18 cellular contexts compared by ENCODE assay signal in the genomic region with DNA sequence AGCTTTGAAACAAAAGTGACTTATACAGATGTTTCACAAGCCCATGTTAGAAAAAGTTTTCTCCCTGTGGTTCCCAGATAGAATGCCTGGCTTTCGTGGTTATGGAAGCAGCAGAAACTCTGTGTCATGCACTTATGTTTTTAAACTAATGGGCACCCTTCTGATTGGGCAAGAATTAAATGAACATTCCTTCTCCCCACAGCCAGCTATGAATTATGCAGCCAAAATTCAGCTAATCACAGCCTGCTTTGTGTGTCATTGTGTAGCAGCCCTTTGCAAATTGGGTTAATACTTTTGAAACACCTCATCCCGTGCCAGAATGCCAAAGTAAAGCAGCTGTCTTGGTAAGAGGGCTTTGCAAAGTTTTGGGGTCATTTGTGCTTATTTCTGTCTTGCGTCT. TPM values are rescaled to one million over a fixed set of nuclear protein-coding genes. Genes with fewer than 3 reads are reported as not detected.
DNase-seq lines count a peak whose midpoint lies in the region; ATAC-seq and TF ChIP-seq lines count a peak whose summit lies in the region.
"Had no signal": no experiment of that assay in that cellular context is flagged by ENCODE, and none has a peak within 500 bp of the region (broad histone marks: within the 10 kb centered on the region; RNA-seq: fewer than 3 reads in every experiment).

No MANE protein-coding gene starts in this region.

- WGBS in mesendoderm (ENCODE audit: extremely low coverage, insufficient coverage, low lambda C conversion rate): no CpG with 5 or more reads among the region's 3 CpGs

- H3K9me3 Mint-ChIP-seq in naive thymus-derived CD8-positive, alpha-beta T cell: peaks cover 0 to 4% (median 0%) of the 10 kb centered on the region in 9 donors
- H3K9me3 Mint-ChIP-seq: activated CD4-positive, alpha-beta T cell treated with anti-CD3 and anti-CD28 coated beads, Interleukin-2, amount 10 ng/mL, durations not matched to agents 24 days and 14 days; activated T-cell treated with anti-CD3 and anti-CD28 coated beads, Interleukin-2, amount 50 U/mL, for 24 hours; T-helper 1 cell treated with Interleukin-12 subunit alpha and Interleukin-12 subunit beta and Interleukin-4 antibody, amounts not matched to agents 30 μg/mL and 1 μg/mL, for 36 hours had no signal

- no peak overlapping the region for H3K4ac ChIP-seq in mesendoderm (ENCODE audit: low read depth, low read length)

- H3K36me3 Mint-ChIP-seq in naive thymus-derived CD8-positive, alpha-beta T cell: peaks cover 29 to 50% (median 35%) of the 10 kb centered on the region in 3 donors

- no peak overlapping the region for H3K4me2 ChIP-seq in mesendoderm (ENCODE audit: low read length)
- H3K4me2 ChIP-seq: A549 had no signal

- H3K18ac ChIP-seq in mesendoderm (ENCODE audit: low read length): no peak overlapping the region

- H2BK15ac ChIP-seq in mesendoderm (replicated peaks; ENCODE audit: low read depth): no peak overlapping the region

- BruUV-seq in A673 (replicated peaks; lab: Mats Ljungman, UMichigan): no TSS peak

- DNase-seq in A673 (ENCODE audit: low spot score): peak; percentile 54
- DNase-seq in HCEC 1CT: peak; percentile 87
- peak; percentile 58 for DNase-seq in astrocyte of the spinal cord (ENCODE audit: low read depth, low spot score)
- peak; percentile 45 for DNase-seq in glomerular visceral epithelial cell (ENCODE audit: extremely low spot score)
- DNase-seq in NCI-H1417 treated with DMSO at 0.1 percent for 48 hours (lab: John Stamatoyannopoulos, UW): no peak
- no peak for DNase-seq in mesendoderm
- no peak for DNase-seq in naive thymus-derived CD8-positive, alpha-beta T cell
- DNase-seq: activated CD4-positive, alpha-beta T cell treated with anti-CD3 and anti-CD28 coated beads, Interleukin-2, amount 10 ng/mL, durations not matched to agents 24 days and 14 days; activated T-cell treated with anti-CD3 and anti-CD28 coated beads, Interleukin-2, amount 50 U/mL, for 24 hours; NCI-H1417; NCI-H510A; transverse colon had no signal

- H3K4me1 ChIP-seq in A673 (ENCODE audit: insufficient read depth, low read length, poor library complexity, severe bottlenecking) (no peaks in the 10 kb centered on the region), mesendoderm (ENCODE audit: control insufficient read depth, low read depth, low read length) (peaks cover 3% of the 10 kb centered on the region)
- H3K4me1 ChIP-seq: A549, parathyroid adenoma had no signal

- H4K8ac ChIP-seq in mesendoderm (ENCODE audit: low read depth, low read length): no peak overlapping the region

- H3K23ac ChIP-seq in mesendoderm (ENCODE audit: low read length): no peak overlapping the region

- no peak overlapping the region for H3K27ac Mint-ChIP-seq in naive thymus-derived CD8-positive, alpha-beta T cell
- H3K27ac Mint-ChIP-seq: activated CD4-positive, alpha-beta T cell treated with anti-CD3 and anti-CD28 coated beads, Interleukin-2, amount 10 ng/mL, durations not matched to agents 24 days and 14 days; activated T-cell treated with anti-CD3 and anti-CD28 coated beads, Interleukin-2, amount 50 U/mL, for 24 hours; T-helper 1 cell treated with Interleukin-12 subunit alpha and Interleukin-12 subunit beta and Interleukin-4 antibody, amounts not matched to agents 30 μg/mL and 1 μg/mL, for 36 hours had no signal

- CTCF ChIA-PET in A673 (lab: Charles Lee): interaction anchor here (1.1 kb wide), 1 partner anchor 341 kb away, joined by 3 read pairs; no protein-coding TSS in a partner anchor

- in situ Hi-C loops in astrocyte of the spinal cord (cut with HindIII; ENCODE audit: low sequenced_read_pairs): no loop called here

- intact Hi-C loops in A673 (cut with micrococcal nuclease; ENCODE audit: unreplicated experiment): no loop called here

- peaks cover 6% of the 10 kb centered on the region for H3K36me3 ChIP-seq in A673 (ENCODE audit: insufficient read depth, low read length, poor library complexity, severe bottlenecking)
- H3K36me3 ChIP-seq in mesendoderm (ENCODE audit: control insufficient read depth, insufficient read depth, low read length): peaks cover 5% of the 10 kb centered on the region

- H2AK5ac ChIP-seq in mesendoderm (ENCODE audit: low read length): no peak overlapping the region

- H2BK120ac ChIP-seq in mesendoderm (ENCODE audit: low read depth, low read length): no peak overlapping the region

- no peak overlapping the region for H3K9ac ChIP-seq in mesendoderm (ENCODE audit: low read length)
- H3K9ac ChIP-seq: parathyroid adenoma had no signal

- H3K79me2 ChIP-seq in mesendoderm (ENCODE audit: control insufficient read depth, insufficient read depth, low read length): peaks cover 36% of the 10 kb centered on the region
- H3K79me2 ChIP-seq: parathyroid adenoma had no signal

- H3K56ac ChIP-seq in mesendoderm (ENCODE audit: low read length): no peak overlapping the region

- ATAC-seq in HG03025 (IDR thresholded peaks at IDR 0.05; ENCODE audit: low FRiP score, unreplicated experiment): no peak
- ATAC-seq in naive thymus-derived CD8-positive, alpha-beta T cell: no peak
- ATAC-seq: A549, Panc1 had no signal

- POLR2A ChIA-PET in A673 (lab: Charles Lee; ENCODE audit: low non-redundant PET): no interaction called here
- POLR2A ChIA-PET in naive thymus-derived CD8-positive, alpha-beta T cell (lab: Charles Lee): no interaction called here

- peaks cover 22 to 34% (median 26%) of the 10 kb centered on the region in 4 donors for H3K4me1 Mint-ChIP-seq in naive thymus-derived CD8-positive, alpha-beta T cell

- no peak overlapping the region for H2BK5ac ChIP-seq in mesendoderm (ENCODE audit: low read length)

- H3K4me3 Mint-ChIP-seq in naive thymus-derived CD8-positive, alpha-beta T cell: no peak overlapping the region
- H3K4me3 Mint-ChIP-seq: activated CD4-positive, alpha-beta T cell treated with anti-CD3 and anti-CD28 coated beads, Interleukin-2, amount 10 ng/mL, durations not matched to agents 24 days and 14 days; activated T-cell treated with anti-CD3 and anti-CD28 coated beads, Interleukin-2, amount 50 U/mL, for 24 hours; T-helper 1 cell treated with Interleukin-12 subunit alpha and Interleukin-12 subunit beta and Interleukin-4 antibody, amounts not matched to agents 30 μg/mL and 1 μg/mL, for 36 hours had no signal

- no peaks in the 10 kb centered on the region for H3K27me3 Mint-ChIP-seq in naive thymus-derived CD8-positive, alpha-beta T cell
- H3K27me3 Mint-ChIP-seq: activated CD4-positive, alpha-beta T cell treated with anti-CD3 and anti-CD28 coated beads, Interleukin-2, amount 10 ng/mL, durations not matched to agents 24 days and 14 days; activated T-cell treated with anti-CD3 and anti-CD28 coated beads, Interleukin-2, amount 50 U/mL, for 24 hours had no signal

- H4K5ac ChIP-seq in mesendoderm (ENCODE audit: low read length): no peak overlapping the region

- H3K27me3 ChIP-seq in A673 (replicated peaks; ENCODE audit: insufficient read depth, low read depth, low read length, poor library complexity) (no peaks in the 10 kb centered on the region), mesendoderm (ENCODE audit: insufficient read depth, low read length, poor library complexity) (no peaks in the 10 kb centered on the region)
- H3K27me3 ChIP-seq: ascending aorta, transverse colon had no signal

- TF ChIP-seq CTCF in A673 (conservative IDR thresholded peaks at IDR 0.05; ENCODE audit: low read depth, low read length) (no peak), astrocyte of the spinal cord (IDR thresholded peaks at IDR 0.05; ENCODE audit: low read depth, low read length) (no peak)

- peaks cover 41% of the 10 kb centered on the region for H3K79me1 ChIP-seq in mesendoderm (ENCODE audit: low read length)

- H3K4me3 ChIP-seq in A673 (ENCODE audit: low read depth, low read length, poor library complexity, severe bottlenecking) (no peak overlapping the region), astrocyte of the spinal cord (ENCODE audit: low read depth, low read length) (no peak overlapping the region), mesendoderm (ENCODE audit: low read length) (no peak overlapping the region)
- H3K4me3 ChIP-seq: A549, ascending aorta, transverse colon had no signal

- H3K27ac ChIP-seq in A673 (ENCODE audit: low read depth, low read length, poor library complexity, severe bottlenecking) (no peak overlapping the region), mesendoderm (ENCODE audit: low read depth, low read length) (no peak overlapping the region)
- H3K27ac ChIP-seq: A549, ascending aorta, parathyroid adenoma, transverse colon had no signal

- no peaks in the 10 kb centered on the region for H3K9me3 ChIP-seq in A673 (ENCODE audit: low read depth, low read length, poor library complexity, severe bottlenecking)
- H3K9me3 ChIP-seq: A549, ascending aorta, transverse colon had no signal

RNA-seq across cellular contexts. Expression of a gene that starts 46.9 kb away (rescaled TPM):
- 34.2 and 39.0 TPM in 2 replicates for total RNA-seq in A673 (2021)
- 20.9 TPM for polyA plus RNA-seq in mesendoderm (2013, experiment 1 of 2)
- polyA plus RNA-seq in mesendoderm (2013, experiment 2 of 2): 20.6 TPM
- 1 to 10 TPM; 6.2 to 6.4 TPM for total RNA-seq in naive thymus-derived CD8-positive, alpha-beta T cell
- polyA plus RNA-seq in naive thymus-derived CD8-positive, alpha-beta T cell: 1 to 10 TPM; 4.6 to 8.7 (median 7.8) TPM

Comparison
In these comparisons a context has a peak if more than half of its experiments do, and no peak if none do; other contexts are left out.
1. DNase-seq: peak in A673 (single experiment), HCEC 1CT (single experiment), astrocyte of the spinal cord (single experiment) and glomerular visceral epithelial cell (single experiment); none in NCI-H1417 treated with DMSO at 0.1 percent for 48 hours (single experiment), mesendoderm (single experiment) and naive thymus-derived CD8-positive, alpha-beta T cell (0 of 10).